1 cellular context compared by ENCODE assay signal in the genomic region with DNA sequence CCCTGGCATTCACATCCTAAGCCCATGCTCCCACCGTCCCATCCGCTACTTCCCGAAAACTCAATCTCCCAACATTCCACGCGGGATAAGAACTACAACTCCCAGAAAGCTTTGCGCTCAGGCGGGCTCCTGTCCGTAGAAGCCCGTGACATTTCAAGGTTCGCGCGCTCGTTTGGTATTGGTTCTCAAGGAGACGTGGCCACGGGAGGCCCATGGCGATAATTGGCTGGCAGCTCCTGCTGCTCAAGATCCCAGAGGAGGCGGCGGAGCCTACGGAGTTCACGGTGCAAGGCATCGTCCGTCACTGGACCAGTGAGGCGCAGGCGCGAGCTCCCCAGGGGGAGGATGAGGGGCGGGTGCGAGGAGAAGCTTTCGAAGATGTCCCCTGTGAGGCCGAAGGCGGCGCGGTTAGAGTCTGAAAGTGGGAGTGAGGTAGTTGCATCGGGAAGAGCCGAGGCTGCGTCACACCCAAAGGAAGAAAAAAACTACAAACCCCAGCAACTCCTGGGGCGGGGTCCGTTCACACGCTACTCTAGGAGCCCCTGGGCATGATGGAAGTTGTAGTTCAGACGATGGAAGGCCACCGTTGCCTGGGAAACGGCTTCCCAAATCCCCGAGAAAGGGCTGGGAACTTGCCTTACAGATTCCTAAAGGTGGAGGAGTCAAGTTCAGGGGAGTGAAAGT.
TF ChIP-seq lines count a peak whose summit lies in the region.

No MANE protein-coding gene starts in this region.

TF ChIP-seq in HCT116, 20 proteins besides CTCF, POLR2A, EP300 and RAD21:
- no peak for TF ChIP-seq SIN3A (IDR thresholded peaks at IDR 0.05; ENCODE audit: low read depth)
- peak; percentile 28 for TF ChIP-seq ZBTB33 (IDR thresholded peaks at IDR 0.05; ENCODE audit: extremely low read depth, insufficient replicate concordance, low read length)
- no peak for TF ChIP-seq CEBPB (IDR thresholded peaks at IDR 0.05; ENCODE audit: low read depth)
- TF ChIP-seq EGR1 (IDR thresholded peaks at IDR 0.05; ENCODE audit: low read depth) = no peak
- TF ChIP-seq, protein P1, sequence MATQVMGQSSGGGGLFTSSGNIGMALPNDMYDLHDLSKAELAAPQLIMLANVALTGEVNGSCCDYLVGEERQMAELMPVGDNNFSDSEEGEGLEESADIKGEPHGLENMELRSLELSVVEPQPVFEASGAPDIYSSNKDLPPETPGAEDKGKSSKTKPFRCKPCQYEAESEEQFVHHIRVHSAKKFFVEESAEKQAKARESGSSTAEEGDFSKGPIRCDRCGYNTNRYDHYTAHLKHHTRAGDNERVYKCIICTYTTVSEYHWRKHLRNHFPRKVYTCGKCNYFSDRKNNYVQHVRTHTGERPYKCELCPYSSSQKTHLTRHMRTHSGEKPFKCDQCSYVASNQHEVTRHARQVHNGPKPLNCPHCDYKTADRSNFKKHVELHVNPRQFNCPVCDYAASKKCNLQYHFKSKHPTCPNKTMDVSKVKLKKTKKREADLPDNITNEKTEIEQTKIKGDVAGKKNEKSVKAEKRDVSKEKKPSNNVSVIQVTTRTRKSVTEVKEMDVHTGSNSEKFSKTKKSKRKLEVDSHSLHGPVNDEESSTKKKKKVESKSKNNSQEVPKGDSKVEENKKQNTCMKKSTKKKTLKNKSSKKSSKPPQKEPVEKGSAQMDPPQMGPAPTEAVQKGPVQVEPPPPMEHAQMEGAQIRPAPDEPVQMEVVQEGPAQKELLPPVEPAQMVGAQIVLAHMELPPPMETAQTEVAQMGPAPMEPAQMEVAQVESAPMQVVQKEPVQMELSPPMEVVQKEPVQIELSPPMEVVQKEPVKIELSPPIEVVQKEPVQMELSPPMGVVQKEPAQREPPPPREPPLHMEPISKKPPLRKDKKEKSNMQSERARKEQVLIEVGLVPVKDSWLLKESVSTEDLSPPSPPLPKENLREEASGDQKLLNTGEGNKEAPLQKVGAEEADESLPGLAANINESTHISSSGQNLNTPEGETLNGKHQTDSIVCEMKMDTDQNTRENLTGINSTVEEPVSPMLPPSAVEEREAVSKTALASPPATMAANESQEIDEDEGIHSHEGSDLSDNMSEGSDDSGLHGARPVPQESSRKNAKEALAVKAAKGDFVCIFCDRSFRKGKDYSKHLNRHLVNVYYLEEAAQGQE (IDR thresholded peaks at IDR 0.05; ENCODE audit: low read depth) = no peak
- TF ChIP-seq ZNF274 (IDR thresholded peaks at IDR 0.05; ENCODE audit: low read depth, low read length) = no peak
- peak; percentile 97 for TF ChIP-seq SP1 (IDR thresholded peaks at IDR 0.05; ENCODE audit: low read depth)
- TF ChIP-seq CBX3 (IDR thresholded peaks at IDR 0.05; ENCODE audit: low read depth) = no peak
- TF ChIP-seq, protein P2, sequence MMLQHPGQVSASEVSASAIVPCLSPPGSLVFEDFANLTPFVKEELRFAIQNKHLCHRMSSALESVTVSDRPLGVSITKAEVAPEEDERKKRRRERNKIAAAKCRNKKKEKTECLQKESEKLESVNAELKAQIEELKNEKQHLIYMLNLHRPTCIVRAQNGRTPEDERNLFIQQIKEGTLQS (IDR thresholded peaks at IDR 0.05) = no peak
- TF ChIP-seq JUND (IDR thresholded peaks at IDR 0.05) = no peak
- no peak for TF ChIP-seq EZH2 (IDR thresholded peaks at IDR 0.05)
- peak; percentile 42 for TF ChIP-seq TCF7L2 (IDR thresholded peaks at IDR 0.05; ENCODE audit: borderline replicate concordance, extremely low read depth, insufficient read depth, insufficient read length)
- no peak; the same call in 1 of the 2 replicates for TF ChIP-seq POLR2AphosphoS5 (IDR thresholded peaks at IDR 0.05; ENCODE audit: low read depth, low read length)
- peak; percentile 45 for TF ChIP-seq YY1 (IDR thresholded peaks at IDR 0.05; ENCODE audit: extremely low read depth, insufficient replicate concordance, low read depth, low read length)
- TF ChIP-seq ELF1 (IDR thresholded peaks at IDR 0.05; ENCODE audit: borderline replicate concordance, low read depth) = no peak; the same call in 1 of the 2 replicates
- TF ChIP-seq EZH2phosphoT487 (IDR thresholded peaks at IDR 0.05; ENCODE audit: borderline replicate concordance) = no peak
- no peak for TF ChIP-seq FOSL1 (IDR thresholded peaks at IDR 0.05; ENCODE audit: low read depth)
- no peak for TF ChIP-seq MAX (IDR thresholded peaks at IDR 0.05)
